Comparison of ENCODE assay signal across 13 cellular contexts in genomic region chr16:79928142-79928735, GRCh38.
A peak's percentile ranks its signal among the peaks of the same experiment; 100 is the strongest.
DNase-seq lines count a peak whose midpoint lies in the region; ATAC-seq and TF ChIP-seq lines count a peak whose summit lies in the region.
"Had no signal": no experiment of that assay in that cellular context is flagged by ENCODE, and none has a peak within 500 bp of the region (broad histone marks: within the 10 kb centered on the region; RNA-seq: fewer than 3 reads in every experiment).

No MANE protein-coding gene starts in this region.

- DNase-seq in colonic mucosa (peak; percentile 33), mucosa of descending colon (peak in 2 of 3 donors; percentile 41 to 53), testis (peak; percentile 53), vagina (ENCODE audit: extremely low spot score in 2 of 2) (no peak), A172 (ENCODE audit: low spot score) (no peak)
- DNase-seq in effector CD4-positive, alpha-beta T cell: no peak
- DNase-seq: CD8-positive, alpha-beta T cell; COR-L47; DND-41; GDM1; GOT3 had no signal

- TF ChIP-seq POLR2A in testis (IDR thresholded peaks at IDR 0.05) (no peak), vagina (IDR thresholded peaks at IDR 0.05) (no peak)

- H3K4me3 ChIP-seq in colonic mucosa: no peak overlapping the region
- no peak overlapping the region for H3K4me3 ChIP-seq in mucosa of descending colon
- no peak overlapping the region for H3K4me3 ChIP-seq in testis
- H3K4me3 ChIP-seq in vagina: no peak overlapping the region
- H3K4me3 ChIP-seq: HAP-1 had no signal

- no peak for ATAC-seq in mucosa of descending colon
- ATAC-seq in GM19351 (IDR thresholded peaks at IDR 0.05; ENCODE audit: unreplicated experiment): no peak
- ATAC-seq: CD8-positive, alpha-beta T cell had no signal

- H3K27me3 ChIP-seq in colonic mucosa: no peaks in the 10 kb centered on the region
- no peaks in the 10 kb centered on the region for H3K27me3 ChIP-seq in testis
- no peaks in the 10 kb centered on the region for H3K27me3 ChIP-seq in vagina

- intact Hi-C loops in colonic mucosa (cut with DNase I): no loop called here
- intact Hi-C loops in mucosa of descending colon (cut with DNase I, micrococcal nuclease): no loop called here
- intact Hi-C loops in testis (cut with DNase I; ENCODE audit: low total_unique reads): no loop called here
- intact Hi-C loops in vagina (cut with DNase I): no loop called here

- no peaks in the 10 kb centered on the region for H3K9me3 ChIP-seq in colonic mucosa
- H3K9me3 ChIP-seq in mucosa of descending colon: no peaks in the 10 kb centered on the region
- H3K9me3 ChIP-seq in testis: no peaks in the 10 kb centered on the region
- H3K9me3 ChIP-seq in vagina: no peaks in the 10 kb centered on the region
- H3K9me3 ChIP-seq: HAP-1 had no signal

- TF ChIP-seq CTCF in colonic mucosa (IDR thresholded peaks at IDR 0.05) (no peak), mucosa of descending colon (IDR thresholded peaks at IDR 0.05) (no peak), testis (IDR thresholded peaks at IDR 0.05) (no peak), vagina (IDR thresholded peaks at IDR 0.05) (no peak)

- H3K36me3 ChIP-seq in colonic mucosa (no peaks in the 10 kb centered on the region), mucosa of descending colon (ENCODE audit: low read depth) (no peaks in the 10 kb centered on the region), testis (ENCODE audit: low read depth, missing control alignments) (no peaks in the 10 kb centered on the region), vagina (no peaks in the 10 kb centered on the region)
- H3K36me3 ChIP-seq: HAP-1 had no signal

- no peak overlapping the region for H3K27ac ChIP-seq in colonic mucosa
- no peak overlapping the region for H3K27ac ChIP-seq in testis
- peak overlapping the region; percentile 39 for H3K27ac ChIP-seq in vagina

- 42 to 49% methylated on average over 6 of the region's 6 CpGs for WGBS in testis, 2 donors

- H3K4me1 ChIP-seq in colonic mucosa: no peaks in the 10 kb centered on the region
- H3K4me1 ChIP-seq in mucosa of descending colon (ENCODE audit: low read depth): no peaks in the 10 kb centered on the region
- H3K4me1 ChIP-seq in testis: no peaks in the 10 kb centered on the region
- peaks cover 15% of the 10 kb centered on the region for H3K4me1 ChIP-seq in vagina

- no peak overlapping the region for H3K9ac ChIP-seq in colonic mucosa (ENCODE audit: low read depth in 2 of 2, low read length in 2 of 2)

Comparison
In these comparisons a context has a peak if more than half of its experiments do, and no peak if none do; other contexts are left out.
1. DNase-seq: peak in colonic mucosa (single experiment), mucosa of descending colon (2 of 3) and testis (single experiment); none in vagina (0 of 2), A172 (single experiment) and effector CD4-positive, alpha-beta T cell (single experiment).